24 cellular contexts compared by ENCODE assay signal in genomic region chr13:65470781-65471180, GRCh38.
"Had no signal": no experiment of that assay in that cellular context is flagged by ENCODE, and none has a peak within 500 bp of the region (broad histone marks: within the 10 kb centered on the region; RNA-seq: fewer than 3 reads in every experiment).

No MANE protein-coding gene starts in this region.

- ATAC-seq: activated T-cell treated with anti-CD3 and anti-CD28 coated beads, Interleukin-2, amount 50 U/mL, for 4 hours; body of pancreas; left ventricle myocardium superior; natural killer cell treated with Interleukin-12 subunit alpha and Interleukin-12 subunit beta and Interleukin-15 and Interleukin-18, amount 100 ng/mL, for 72 hours; stimulated activated naive CD8-positive, alpha-beta T cell treated with anti-CD3 and anti-CD28 coated beads, Interleukin-15, Interleukin-2, amounts not matched to agents 100 U/mL and 50 U/mL, for 24 hours; upper lobe of right lung; WTC11 had no signal

- H3K9me3 ChIP-seq: body of pancreas, ovary, prostate gland, thyroid gland, upper lobe of right lung had no signal

- H3K4me1 Mint-ChIP-seq: WTC11 had no signal

- H3K4me3 Mint-ChIP-seq: activated naive CD8-positive, alpha-beta T cell; activated T-cell treated with anti-CD3 and anti-CD28 coated beads, Interleukin-2, amount 50 U/mL, for 4 hours; dendritic cell treated with granulocyte-macrophage colony-stimulating factor and Interleukin-4, amounts not matched to agents 40 ng/mL and 50 ng/mL, for 4 days; natural killer cell treated with Interleukin-12 subunit alpha and Interleukin-12 subunit beta and Interleukin-15 and Interleukin-18, amount 100 ng/mL, for 72 hours; WTC11 had no signal

- H3K36me3 Mint-ChIP-seq: activated naive CD8-positive, alpha-beta T cell; natural killer cell treated with Interleukin-12 subunit alpha and Interleukin-12 subunit beta and Interleukin-15 and Interleukin-18, amount 100 ng/mL, for 72 hours; WTC11 had no signal

- H3K27me3 Mint-ChIP-seq: activated naive CD8-positive, alpha-beta T cell; dendritic cell treated with granulocyte-macrophage colony-stimulating factor and Interleukin-4, amounts not matched to agents 40 ng/mL and 50 ng/mL, for 4 days; natural killer cell treated with Interleukin-12 subunit alpha and Interleukin-12 subunit beta and Interleukin-15 and Interleukin-18, amount 100 ng/mL, for 72 hours had no signal

- H3K36me3 ChIP-seq: ovary, prostate gland, spleen, thyroid gland, upper lobe of right lung had no signal

- H3K27ac ChIP-seq: body of pancreas, ovary, prostate gland, spleen, thyroid gland, upper lobe of right lung had no signal

- H3K4me1 ChIP-seq: body of pancreas, prostate gland, spleen, thyroid gland, upper lobe of right lung had no signal

- H3K4me3 ChIP-seq: body of pancreas, ovary, prostate gland, spleen, thyroid gland, upper lobe of right lung had no signal

- DNase-seq: activated CD4-positive, alpha-beta T cell treated with anti-CD3 and anti-CD28 coated beads, Interleukin-2, amount 50 U/mL, for 4 hours; activated CD8-positive, alpha-beta memory T cell treated with anti-CD3 and anti-CD28 coated beads for 24 hours; activated CD8-positive, alpha-beta memory T cell treated with anti-CD3 and anti-CD28 coated beads, Interleukin-2, amount 50 U/mL, for 4 hours; activated naive CD4-positive, alpha-beta T cell; activated T-cell treated with anti-CD3 and anti-CD28 coated beads, Interleukin-2, amount 50 U/mL, for 4 hours; amniotic stem cell; body of pancreas; effector CD4-positive, alpha-beta T cell; hippocampal formation; left ventricle myocardium superior; mammary epithelial cell; ovary; spleen; stimulated activated CD4-positive, alpha-beta T cell treated with anti-CD3 and anti-CD28 coated beads, Interleukin-4, amount 100 ng/mL, for 1 hour; stimulated activated naive CD8-positive, alpha-beta T cell treated with anti-CD3 and anti-CD28 coated beads, Interleukin-15, Interleukin-2, amounts not matched to agents 100 U/mL and 50 U/mL, for 24 hours; T1000; thyroid gland; upper lobe of right lung had no signal

- H3K27ac Mint-ChIP-seq: activated naive CD8-positive, alpha-beta T cell; activated T-helper 2 cell treated with anti-CD3 and anti-CD28 coated beads, Interferon-gamma antibody, Interleukin-2, Interleukin-4, amounts not matched to agents 10 μg/mL and 5 μg/mL and 100 μg/mL, durations not matched to agents 14 hours and 24 hours and 36 hours; dendritic cell treated with granulocyte-macrophage colony-stimulating factor and Interleukin-4, amounts not matched to agents 40 ng/mL and 50 ng/mL, for 4 days; natural killer cell treated with Interleukin-12 subunit alpha and Interleukin-12 subunit beta and Interleukin-15 and Interleukin-18, amount 100 ng/mL, for 72 hours; WTC11 had no signal

- H3K27me3 ChIP-seq: ovary, spleen, thyroid gland, upper lobe of right lung had no signal
